ENCODE assay signal across 36 cellular contexts in the genomic region with DNA sequence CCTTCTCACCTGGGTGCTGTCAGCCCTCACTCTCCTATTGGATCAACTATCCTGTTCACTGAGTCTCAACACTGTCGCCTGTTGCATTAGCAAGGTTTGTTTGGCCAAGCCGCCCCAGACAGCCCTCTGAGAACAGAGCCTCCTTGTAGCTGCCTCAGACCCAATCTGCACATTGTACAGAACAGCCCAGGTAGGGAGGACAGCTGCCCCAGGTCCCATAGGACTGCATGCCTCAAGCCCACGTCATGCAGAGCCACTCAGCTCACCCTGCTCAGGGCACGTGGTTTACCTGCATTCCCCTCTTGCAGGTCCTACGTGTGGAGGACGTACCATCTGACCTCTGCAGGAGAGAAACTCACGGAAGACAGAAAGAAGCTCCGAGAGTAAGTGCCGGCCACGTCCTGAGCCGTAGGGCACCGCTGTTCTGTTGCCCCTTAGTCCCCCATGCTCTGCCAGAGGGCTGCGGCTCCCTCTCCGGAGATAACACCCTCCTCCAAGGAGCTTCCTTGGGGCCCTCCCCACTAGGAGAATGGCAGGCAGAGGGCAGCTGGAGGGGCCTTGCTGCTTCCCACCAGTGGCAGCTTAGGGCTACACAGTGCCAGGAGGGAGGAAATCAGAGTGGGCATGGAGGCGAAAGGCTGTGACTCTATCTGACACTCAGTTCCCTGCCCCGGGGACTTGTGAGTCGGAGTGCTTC. TPM values are rescaled to one million over a fixed set of nuclear protein-coding genes. Genes with fewer than 3 reads are reported as not detected.
DNase-seq lines count a peak whose midpoint lies in the region; ATAC-seq and TF ChIP-seq lines count a peak whose summit lies in the region.
"Had no signal": no experiment of that assay in that cellular context is flagged by ENCODE, and none has a peak within 500 bp of the region (broad histone marks: within the 10 kb centered on the region; RNA-seq: fewer than 3 reads in every experiment).

No MANE protein-coding gene starts in this region.

- no peaks in the 10 kb centered on the region for H3K9me3 Mint-ChIP-seq in activated T-cell treated with anti-CD3 and anti-CD28 coated beads, Interleukin-2, amount 50 U/mL, for 24 hours
- no peaks in the 10 kb centered on the region for H3K9me3 Mint-ChIP-seq in activated T-cell treated with anti-CD3 and anti-CD28 coated beads, Interleukin-2, amount 50 U/mL, for 72 hours
- H3K9me3 Mint-ChIP-seq in activated T-helper 2 cell treated with anti-CD3 and anti-CD28 coated beads, Interferon-gamma antibody, Interleukin-2, Interleukin-4, amounts not matched to agents 10 μg/mL and 5 μg/mL and 100 μg/mL, durations not matched to agents 14 hours and 24 hours and 36 hours: no peaks in the 10 kb centered on the region
- no peaks in the 10 kb centered on the region for H3K9me3 Mint-ChIP-seq in neural progenitor cell
- H3K9me3 Mint-ChIP-seq: activated CD4-positive, alpha-beta T cell treated with anti-CD3 and anti-CD28 coated beads, Interleukin-2, amount 10 ng/mL, durations not matched to agents 24 days and 14 days; activated naive CD4-positive, alpha-beta T cell treated with anti-CD3 and anti-CD28 coated beads, Interleukin-2, amount 50 U/mL, for 72 hours; stimulated activated naive CD8-positive, alpha-beta T cell treated with anti-CD3 and anti-CD28 coated beads, Interleukin-15, amount 100 ng/mL, for 72 hours had no signal

- H3K4ac ChIP-seq in mesenchymal stem cell (ENCODE audit: low read depth in 1 of 2, low read length in 2 of 2): no peak overlapping the region

- intact Hi-C loops in activated T-helper 2 cell treated with anti-CD3 and anti-CD28 coated beads, Interferon-gamma antibody, Interleukin-2, Interleukin-4, amounts not matched to agents 10 μg/mL and 5 μg/mL and 100 μg/mL, durations not matched to agents 14 hours and 24 hours and 36 hours (cut with micrococcal nuclease): no loop called here

- H4K8ac ChIP-seq in mesenchymal stem cell (ENCODE audit: low read length): no peak overlapping the region

- no peak for ATAC-seq in activated T-cell treated with anti-CD3 and anti-CD28 coated beads, Interleukin-2, amount 50 U/mL, for 72 hours (replicated peaks in 1 of 2)
- ATAC-seq: A549; activated naive CD4-positive, alpha-beta T cell treated with anti-CD3 and anti-CD28 coated beads, Interleukin-2, amount 50 U/mL, for 72 hours; HepG2; left cardiac atrium; sciatic nerve; stimulated activated naive CD8-positive, alpha-beta T cell treated with anti-CD3 and anti-CD28 coated beads, Interleukin-15, amount 100 ng/mL, for 72 hours had no signal

- H3K27ac Mint-ChIP-seq in activated T-cell treated with anti-CD3 and anti-CD28 coated beads, Interleukin-2, amount 50 U/mL, for 24 hours: no peak overlapping the region
- H3K27ac Mint-ChIP-seq in activated T-cell treated with anti-CD3 and anti-CD28 coated beads, Interleukin-2, amount 50 U/mL, for 72 hours: no peak overlapping the region
- H3K27ac Mint-ChIP-seq in activated T-helper 2 cell treated with anti-CD3 and anti-CD28 coated beads, Interferon-gamma antibody, Interleukin-2, Interleukin-4, amounts not matched to agents 10 μg/mL and 5 μg/mL and 100 μg/mL, durations not matched to agents 14 hours and 24 hours and 36 hours: no peak overlapping the region
- H3K27ac Mint-ChIP-seq in neural progenitor cell: no peak overlapping the region
- H3K27ac Mint-ChIP-seq: activated CD4-positive, alpha-beta T cell treated with anti-CD3 and anti-CD28 coated beads, Interleukin-2, amount 10 ng/mL, durations not matched to agents 24 days and 14 days; progenitor cell of endocrine pancreas; stimulated activated naive CD8-positive, alpha-beta T cell treated with anti-CD3 and anti-CD28 coated beads, Interleukin-15, amount 100 ng/mL, for 72 hours had no signal

- H3K79me1 ChIP-seq in mesenchymal stem cell (replicated peaks; ENCODE audit: low read length, poor library complexity, severe bottlenecking): peaks cover 15% of the 10 kb centered on the region

- no peak overlapping the region for H2BK12ac ChIP-seq in mesenchymal stem cell (ENCODE audit: low read length in 2 of 2)

- H3K4me3 ChIP-seq in GM06990 (replicated peaks; ENCODE audit: low read depth, low read length) (no peak overlapping the region), neural progenitor cell (no peak overlapping the region), mesenchymal stem cell (ENCODE audit: insufficient read depth in 1 of 2, low read depth in 1 of 2, low read length in 2 of 2) (no peak overlapping the region)
- H3K4me3 ChIP-seq: A549, ascending aorta, cardiac muscle cell, PC-9, thoracic aorta, uterus had no signal

- H3K4me1 ChIP-seq in neural progenitor cell: no peaks in the 10 kb centered on the region
- H3K4me1 ChIP-seq in mesenchymal stem cell (ENCODE audit: control insufficient read depth, insufficient read depth, low read depth, low read length): peaks cover 6% of the 10 kb centered on the region
- H3K4me1 ChIP-seq: uterus had no signal

- no peak overlapping the region for H3K4me2 ChIP-seq in neural progenitor cell
- H3K4me2 ChIP-seq in mesenchymal stem cell (ENCODE audit: low read length, poor library complexity, severe bottlenecking): no peak overlapping the region
- H3K4me2 ChIP-seq: A549, PC-9 had no signal

- H3K4me3 Mint-ChIP-seq in activated T-cell treated with anti-CD3 and anti-CD28 coated beads, Interleukin-2, amount 50 U/mL, for 24 hours: peak overlapping the region; percentile 27
- no peak overlapping the region for H3K4me3 Mint-ChIP-seq in activated T-cell treated with anti-CD3 and anti-CD28 coated beads, Interleukin-2, amount 50 U/mL, for 72 hours
- H3K4me3 Mint-ChIP-seq in activated T-helper 2 cell treated with anti-CD3 and anti-CD28 coated beads, Interferon-gamma antibody, Interleukin-2, Interleukin-4, amounts not matched to agents 10 μg/mL and 5 μg/mL and 100 μg/mL, durations not matched to agents 14 hours and 24 hours and 36 hours (ENCODE audit: low read depth): peak overlapping the region; percentile 24
- peak overlapping the region; percentile 42 for H3K4me3 Mint-ChIP-seq in neural progenitor cell
- H3K4me3 Mint-ChIP-seq: activated CD4-positive, alpha-beta T cell treated with anti-CD3 and anti-CD28 coated beads, Interleukin-2, amount 10 ng/mL, durations not matched to agents 24 days and 14 days; stimulated activated naive CD8-positive, alpha-beta T cell treated with anti-CD3 and anti-CD28 coated beads, Interleukin-15, amount 100 ng/mL, for 72 hours had no signal

- H4K91ac ChIP-seq in mesenchymal stem cell (ENCODE audit: low read length): no peak overlapping the region

- H2BK120ac ChIP-seq in mesenchymal stem cell (ENCODE audit: low read depth, low read length): no peak overlapping the region

- DNase-seq in activated T-cell treated with anti-CD3 and anti-CD28 coated beads, Interleukin-2, amount 50 U/mL, for 24 hours: no peak
- no peak for DNase-seq in activated T-cell treated with anti-CD3 and anti-CD28 coated beads, Interleukin-2, amount 50 U/mL, for 72 hours
- DNase-seq in GM06990 (ENCODE audit: extremely low read depth, insufficient read length) (peak; percentile 3), neural progenitor cell (ENCODE audit: low spot score) (no peak), mesenchymal stem cell (no peak), NCI-H2171 treated with DMSO at 0.1 percent for 48 hours (lab: John Stamatoyannopoulos, UW) (no peak), GM03348 (ENCODE audit: low spot score) (no peak)
- DNase-seq in activated T-helper 2 cell treated with anti-CD3 and anti-CD28 coated beads, Interferon-gamma antibody, Interleukin-2, Interleukin-4, amounts not matched to agents 10 μg/mL and 5 μg/mL and 100 μg/mL, durations not matched to agents 14 hours and 24 hours and 36 hours (ENCODE audit: low spot score): no peak
- DNase-seq: activated CD4-positive, alpha-beta T cell treated with anti-CD3 and anti-CD28 coated beads, Interleukin-2, amount 10 ng/mL, durations not matched to agents 24 days and 14 days; activated T-cell treated with anti-CD3 and anti-CD28 coated beads, Interleukin-2, amount 50 U/mL, for 48 hours; cortex of kidney; DND-41; effector memory CD4-positive, alpha-beta T cell; H7; hypothalamus; MV-4-11; NCI-H1436 treated with DMSO at 0.1 percent for 48 hours; NCI-H345; NCI-H69; PC-9; SHP77; stimulated activated CD4-positive, alpha-beta T cell treated with anti-CD3 and anti-CD28 coated beads, Interleukin-12 subunit alpha, Interleukin-12 subunit beta, amount 100 ng/mL, for 4 hours; stimulated activated CD4-positive, alpha-beta T cell treated with anti-CD3 and anti-CD28 coated beads, Interleukin-2, amount 100 ng/mL, for 48 hours; stimulated activated naive CD8-positive, alpha-beta T cell treated with anti-CD3 and anti-CD28 coated beads, Interleukin-15, amount 100 ng/mL, for 72 hours; uterus; WERI-Rb-1 had no signal

- no peaks in the 10 kb centered on the region for H3K27me3 ChIP-seq in GM06990 (replicated peaks; ENCODE audit: control insufficient read depth, insufficient read depth, low read length)
- no peaks in the 10 kb centered on the region for H3K27me3 ChIP-seq in neural progenitor cell
- H3K27me3 ChIP-seq in mesenchymal stem cell (ENCODE audit: control insufficient read depth in 1 of 2, insufficient read depth in 1 of 2, low read length in 2 of 2): no peaks in the 10 kb centered on the region
- H3K27me3 ChIP-seq: ascending aorta, cardiac muscle cell, uterus had no signal

- WGBS in mesenchymal stem cell: 96% methylated on average over 17 of the region's 17 CpGs

- no peak overlapping the region for H3K14ac ChIP-seq in mesenchymal stem cell (ENCODE audit: low read length in 2 of 2)

- H2AFZ ChIP-seq in neural progenitor cell (replicated peaks) (no peak overlapping the region), mesenchymal stem cell (ENCODE audit: low read depth, low read length) (no peak overlapping the region)
- H2AFZ ChIP-seq: PC-9 had no signal

- no peak for TF ChIP-seq CTCF in GM06990 (IDR thresholded peaks at IDR 0.05; ENCODE audit: insufficient read depth, low read length, poor library complexity, severe bottlenecking)
- no peak for TF ChIP-seq CTCF in neural progenitor cell (IDR thresholded peaks at IDR 0.05)

- H3K79me2 ChIP-seq in neural progenitor cell (ENCODE audit: low read depth): peaks cover 29% of the 10 kb centered on the region

- H3K9ac ChIP-seq in neural progenitor cell: no peak overlapping the region
- H3K9ac ChIP-seq in mesenchymal stem cell (ENCODE audit: low read length): no peak overlapping the region

- H3K4me1 Mint-ChIP-seq in activated T-cell treated with anti-CD3 and anti-CD28 coated beads, Interleukin-2, amount 50 U/mL, for 24 hours (ENCODE audit: low read depth): peaks cover 19% of the 10 kb centered on the region
- peaks cover 19% of the 10 kb centered on the region for H3K4me1 Mint-ChIP-seq in activated T-cell treated with anti-CD3 and anti-CD28 coated beads, Interleukin-2, amount 50 U/mL, for 72 hours (ENCODE audit: low read depth)
- H3K4me1 Mint-ChIP-seq in activated T-helper 2 cell treated with anti-CD3 and anti-CD28 coated beads, Interferon-gamma antibody, Interleukin-2, Interleukin-4, amounts not matched to agents 10 μg/mL and 5 μg/mL and 100 μg/mL, durations not matched to agents 14 hours and 24 hours and 36 hours (ENCODE audit: low read depth): peaks cover 13% of the 10 kb centered on the region
- H3K4me1 Mint-ChIP-seq in neural progenitor cell: peaks cover 10% of the 10 kb centered on the region

- no peak overlapping the region for H3K23ac ChIP-seq in mesenchymal stem cell (ENCODE audit: low read length in 2 of 2)

- H2AK5ac ChIP-seq in mesenchymal stem cell (ENCODE audit: low read length, severe bottlenecking): no peak overlapping the region

- H2BK5ac ChIP-seq in mesenchymal stem cell (ENCODE audit: low read depth, low read length, poor library complexity, severe bottlenecking): no peak overlapping the region

- no peak overlapping the region for H3K18ac ChIP-seq in mesenchymal stem cell (ENCODE audit: low read depth in 1 of 2, low read length in 2 of 2)

- no peaks in the 10 kb centered on the region for H3K9me3 ChIP-seq in neural progenitor cell (ENCODE audit: low read depth)
- no peaks in the 10 kb centered on the region for H3K9me3 ChIP-seq in mesenchymal stem cell (ENCODE audit: control insufficient read depth, low read length)
- H3K9me3 ChIP-seq: A549, ascending aorta, thoracic aorta, uterus had no signal

- no peak overlapping the region for H3K27ac ChIP-seq in neural progenitor cell
- no peak overlapping the region for H3K27ac ChIP-seq in mesenchymal stem cell (ENCODE audit: low read length, poor library complexity, severe bottlenecking)
- H3K27ac ChIP-seq: A549, ascending aorta, cardiac muscle cell, epithelial cell of prostate, PC-9, thoracic aorta, uterus, WERI-Rb-1 had no signal

- H3K27me3 Mint-ChIP-seq in activated T-cell treated with anti-CD3 and anti-CD28 coated beads, Interleukin-2, amount 50 U/mL, for 24 hours: no peaks in the 10 kb centered on the region
- no peaks in the 10 kb centered on the region for H3K27me3 Mint-ChIP-seq in activated T-cell treated with anti-CD3 and anti-CD28 coated beads, Interleukin-2, amount 50 U/mL, for 72 hours (ENCODE audit: low read depth)
- no peaks in the 10 kb centered on the region for H3K27me3 Mint-ChIP-seq in activated T-helper 2 cell treated with anti-CD3 and anti-CD28 coated beads, Interferon-gamma antibody, Interleukin-2, Interleukin-4, amounts not matched to agents 10 μg/mL and 5 μg/mL and 100 μg/mL, durations not matched to agents 14 hours and 24 hours and 36 hours (ENCODE audit: low read depth)
- H3K27me3 Mint-ChIP-seq in neural progenitor cell (ENCODE audit: insufficient read depth, low read depth): peaks cover 3% of the 10 kb centered on the region
- H3K27me3 Mint-ChIP-seq: activated CD4-positive, alpha-beta T cell treated with anti-CD3 and anti-CD28 coated beads, Interleukin-2, amount 10 ng/mL, durations not matched to agents 24 days and 14 days; progenitor cell of endocrine pancreas; stimulated activated naive CD8-positive, alpha-beta T cell treated with anti-CD3 and anti-CD28 coated beads, Interleukin-15, amount 100 ng/mL, for 72 hours had no signal

- peaks cover 64% of the 10 kb centered on the region for H3K36me3 Mint-ChIP-seq in activated T-cell treated with anti-CD3 and anti-CD28 coated beads, Interleukin-2, amount 50 U/mL, for 24 hours (ENCODE audit: low read depth)
- H3K36me3 Mint-ChIP-seq in activated T-cell treated with anti-CD3 and anti-CD28 coated beads, Interleukin-2, amount 50 U/mL, for 72 hours (ENCODE audit: insufficient read depth in 2 of 2): peaks cover 8 to 21% of the 10 kb centered on the region in 2 donors
- peaks cover 27% of the 10 kb centered on the region for H3K36me3 Mint-ChIP-seq in activated T-helper 2 cell treated with anti-CD3 and anti-CD28 coated beads, Interferon-gamma antibody, Interleukin-2, Interleukin-4, amounts not matched to agents 10 μg/mL and 5 μg/mL and 100 μg/mL, durations not matched to agents 14 hours and 24 hours and 36 hours (ENCODE audit: low read depth)
- H3K36me3 Mint-ChIP-seq in neural progenitor cell: peaks cover 16% of the 10 kb centered on the region

- H3K36me3 ChIP-seq in GM06990 (ENCODE audit: control insufficient read depth, insufficient read depth, low read length) (peaks cover 28% of the 10 kb centered on the region), neural progenitor cell (no peaks in the 10 kb centered on the region), mesenchymal stem cell (ENCODE audit: control insufficient read depth in 1 of 2, insufficient read depth in 2 of 2, low read depth in 1 of 2, low read length in 2 of 2) (peaks cover 61 to 62% of the 10 kb centered on the region in 2 experiments)
- H3K36me3 ChIP-seq: uterus had no signal

- no peak overlapping the region for H2BK15ac ChIP-seq in mesenchymal stem cell (ENCODE audit: low read depth, poor library complexity, severe bottlenecking)

- H4K20me1 ChIP-seq in neural progenitor cell (ENCODE audit: low read depth): peaks cover 8% of the 10 kb centered on the region

- peaks cover 15% of the 10 kb centered on the region for H3F3A ChIP-seq in neural progenitor cell (ENCODE audit: low read depth)

RNA-seq across cellular contexts. Expression of gene SNRNP25, which starts 2.8 kb away (rescaled TPM):
- 10 to 100 TPM; 28.9 to 44.1 TPM for total RNA-seq in activated T-cell treated with anti-CD3 and anti-CD28 coated beads, Interleukin-2, amount 50 U/mL, for 72 hours
- 77.5 and 83.1 TPM in 2 replicates for total RNA-seq in activated T-helper 2 cell treated with anti-CD3 and anti-CD28 coated beads, Interferon-gamma antibody, Interleukin-2, Interleukin-4, amounts not matched to agents 10 μg/mL and 5 μg/mL and 100 μg/mL, durations not matched to agents 14 hours and 24 hours and 36 hours
- total RNA-seq in neural progenitor cell (ENCODE audit: low replicate concordance): 43.6 and 49.8 TPM in 2 replicates
- polyA plus RNA-seq in mesenchymal stem cell (2013, experiment 1 of 2): 22.6 TPM
- polyA plus RNA-seq in mesenchymal stem cell (2013, experiment 2 of 2): 24.2 TPM
- total RNA-seq: ascending aorta had no signal

RNA-seq across cellular contexts. Expression of gene POLR3K, which starts 3.0 kb away (rescaled TPM):
- total RNA-seq in activated T-cell treated with anti-CD3 and anti-CD28 coated beads, Interleukin-2, amount 50 U/mL, for 72 hours: 10 to 100 TPM; 35.3 to 42.2 TPM
- 64.8 and 67.3 TPM in 2 replicates for total RNA-seq in activated T-helper 2 cell treated with anti-CD3 and anti-CD28 coated beads, Interferon-gamma antibody, Interleukin-2, Interleukin-4, amounts not matched to agents 10 μg/mL and 5 μg/mL and 100 μg/mL, durations not matched to agents 14 hours and 24 hours and 36 hours
- total RNA-seq in neural progenitor cell (ENCODE audit: low replicate concordance): 9.2 and 11.0 TPM in 2 replicates
- 8.4 TPM for polyA plus RNA-seq in mesenchymal stem cell (2013, experiment 1 of 2)
- polyA plus RNA-seq in mesenchymal stem cell (2013, experiment 2 of 2): 8.7 TPM
- total RNA-seq: ascending aorta had no signal

RNA-seq across cellular contexts. Expression of gene RHBDF1, which starts 16.1 kb away (rescaled TPM):
- under 1 TPM; 0.31 to 0.53 TPM for total RNA-seq in activated T-cell treated with anti-CD3 and anti-CD28 coated beads, Interleukin-2, amount 50 U/mL, for 72 hours
- 1.2 and 1.6 TPM in 2 replicates for total RNA-seq in activated T-helper 2 cell treated with anti-CD3 and anti-CD28 coated beads, Interferon-gamma antibody, Interleukin-2, Interleukin-4, amounts not matched to agents 10 μg/mL and 5 μg/mL and 100 μg/mL, durations not matched to agents 14 hours and 24 hours and 36 hours
- 11.0 and 24.4 TPM in 2 replicates for total RNA-seq in neural progenitor cell (ENCODE audit: low replicate concordance)
- polyA plus RNA-seq in mesenchymal stem cell (2013, experiment 1 of 2): 73.8 TPM
- 69.6 TPM for polyA plus RNA-seq in mesenchymal stem cell (2013, experiment 2 of 2)

RNA-seq across cellular contexts. Expression of gene MPG, which starts 21.6 kb away (rescaled TPM):
- 10 to 100 TPM; 49.6 to 50.5 TPM for total RNA-seq in activated T-cell treated with anti-CD3 and anti-CD28 coated beads, Interleukin-2, amount 50 U/mL, for 72 hours
- 77.7 and 78.6 TPM in 2 replicates for total RNA-seq in activated T-helper 2 cell treated with anti-CD3 and anti-CD28 coated beads, Interferon-gamma antibody, Interleukin-2, Interleukin-4, amounts not matched to agents 10 μg/mL and 5 μg/mL and 100 μg/mL, durations not matched to agents 14 hours and 24 hours and 36 hours
- total RNA-seq in neural progenitor cell (ENCODE audit: low replicate concordance): 21.2 and 63.4 TPM in 2 replicates
- polyA plus RNA-seq in mesenchymal stem cell (2013, experiment 1 of 2): 156 TPM
- 156 TPM for polyA plus RNA-seq in mesenchymal stem cell (2013, experiment 2 of 2)

Comparison
In these comparisons a context has a peak if more than half of its experiments do, and no peak if none do; other contexts are left out.
1. H3K4me3 Mint-ChIP-seq: peak in activated T-cell treated with anti-CD3 and anti-CD28 coated beads, Interleukin-2, amount 50 U/mL, for 24 hours (single experiment), activated T-helper 2 cell treated with anti-CD3 and anti-CD28 coated beads, Interferon-gamma antibody, Interleukin-2, Interleukin-4, amounts not matched to agents 10 μg/mL and 5 μg/mL and 100 μg/mL, durations not matched to agents 14 hours and 24 hours and 36 hours (single experiment) and neural progenitor cell (single experiment); none in activated T-cell treated with anti-CD3 and anti-CD28 coated beads, Interleukin-2, amount 50 U/mL, for 72 hours (0 of 2).